ENCODE assay signal across 12 cellular contexts in the genomic region with DNA sequence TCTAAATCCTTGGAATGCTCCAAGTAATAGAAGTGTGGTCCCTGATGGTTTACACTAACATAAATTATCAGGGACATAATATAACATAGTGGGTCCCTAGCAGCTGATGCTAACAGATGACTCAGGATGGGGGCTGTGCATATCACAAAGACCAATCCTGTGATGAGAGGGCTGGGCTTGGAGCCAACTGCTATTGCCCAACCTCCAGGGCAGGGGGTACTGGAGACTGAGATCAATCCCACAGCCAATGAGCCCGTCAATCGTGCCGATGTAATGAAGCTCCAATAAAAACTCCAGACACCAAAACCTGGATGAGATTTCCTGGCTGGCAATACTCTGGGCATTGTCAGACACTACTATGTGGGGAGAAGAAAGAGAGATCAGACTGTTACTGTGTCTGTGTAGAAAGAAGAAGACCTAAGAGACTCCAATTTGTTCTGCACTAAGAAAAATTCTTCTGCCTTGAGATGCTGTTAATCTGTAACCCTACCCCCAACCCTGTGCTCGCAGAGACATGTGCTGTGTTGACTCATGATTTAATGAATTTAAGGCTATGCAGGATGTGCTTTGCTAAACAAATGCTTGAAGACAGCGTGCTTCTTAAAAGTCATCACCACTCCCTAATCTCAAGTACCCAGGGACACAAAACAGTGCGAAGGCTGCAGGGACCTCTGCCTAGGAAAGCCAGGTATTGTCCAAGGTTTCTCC. TPM values are rescaled to one million over a fixed set of nuclear protein-coding genes. Genes with fewer than 3 reads are reported as not detected.
A peak's percentile ranks its signal among the peaks of the same experiment; 100 is the strongest.
DNase-seq lines count a peak whose midpoint lies in the region; ATAC-seq and TF ChIP-seq lines count a peak whose summit lies in the region.
"Had no signal": no experiment of that assay in that cellular context is flagged by ENCODE, and none has a peak within 500 bp of the region (broad histone marks: within the 10 kb centered on the region; RNA-seq: fewer than 3 reads in every experiment).

No MANE protein-coding gene starts in this region.

- intact Hi-C loops in prostate gland (cut with DNase I) = no loop called here

- H3K4me2 ChIP-seq in OCI-LY3 (ENCODE audit: low read length) = peak overlapping the region; percentile 32; the same call in 1 of the 2 replicates

- H3K9ac ChIP-seq in OCI-LY3 (ENCODE audit: low read length) = no peak overlapping the region

- no peak overlapping the region for H3K4me3 ChIP-seq in OCI-LY3 (ENCODE audit: low read length)
- H3K4me3 ChIP-seq in prostate gland = no peak overlapping the region

- no peak for ATAC-seq in HG02970 (IDR thresholded peaks at IDR 0.05; ENCODE audit: low FRiP score, unreplicated experiment)
- ATAC-seq: activated naive CD8-positive, alpha-beta T cell treated with anti-CD3 and anti-CD28 coated beads, Interleukin-2, amount 50 U/mL, for 24 hours had no signal

- peaks cover 15% of the 10 kb centered on the region for H3K36me3 ChIP-seq in OCI-LY3 (replicated peaks; ENCODE audit: low read depth, low read length)
- no peaks in the 10 kb centered on the region for H3K36me3 ChIP-seq in prostate gland

- no peaks in the 10 kb centered on the region for H4K20me1 ChIP-seq in OCI-LY3 (ENCODE audit: insufficient read depth, low read length)

- H3K4me1 ChIP-seq in OCI-LY3 (ENCODE audit: low read length) (peaks cover 18% of the 10 kb centered on the region), prostate gland (replicated peaks) (peaks cover 36% of the 10 kb centered on the region)

- H2AFZ ChIP-seq in OCI-LY3 (ENCODE audit: low read depth, low read length) = no peak overlapping the region

- TF ChIP-seq CTCF in OCI-LY3 (IDR thresholded peaks at IDR 0.05; ENCODE audit: low read depth, low read length) = no peak
- TF ChIP-seq CTCF in prostate gland (IDR thresholded peaks at IDR 0.05) = no peak

- H3K27ac ChIP-seq in OCI-LY3 (ENCODE audit: low read length) (0 out of 2 replicates have a peak overlapping the region, but pooled peaks have one; percentile 10), epithelial cell of prostate (peak overlapping the region; percentile 55), prostate gland (peak overlapping the region; percentile 89 to 94)

- H3K9me3 ChIP-seq in OCI-LY3 (ENCODE audit: insufficient read depth, low read length) = no peaks in the 10 kb centered on the region
- no peaks in the 10 kb centered on the region for H3K9me3 ChIP-seq in prostate gland

- H3K79me2 ChIP-seq in OCI-LY3 (ENCODE audit: low read length) = no peaks in the 10 kb centered on the region

- WGBS in prostate gland = 45% methylated on average over 6 of the region's 6 CpGs

- H3K27me3 ChIP-seq in OCI-LY3 (ENCODE audit: low read depth, low read length) (no peaks in the 10 kb centered on the region), prostate gland (replicated peaks; ENCODE audit: insufficient read depth) (no peaks in the 10 kb centered on the region)

- DNase-seq in EL (peak; percentile 96), epithelial cell of prostate (ENCODE audit: low read depth, low spot score) (no peak), prostate gland (ENCODE audit: low spot score) (peak; percentile 61), globus pallidus (ENCODE audit: low spot score) (no peak), SIG-M5 (lab: John Stamatoyannopoulos, UW) (no peak)
- no peak for DNase-seq in stimulated activated CD4-positive, alpha-beta T cell treated with anti-CD3 and anti-CD28 coated beads, Interleukin-4, amount 100 ng/mL, for 24 hours
- DNase-seq: activated B cell treated with CpG ODN at 0.5 μM for 24 hours; activated naive CD8-positive, alpha-beta T cell treated with anti-CD3 and anti-CD28 coated beads, Interleukin-2, amount 50 U/mL, for 24 hours; immature natural killer cell; NCI-H187 treated with DMSO at 0.1 percent for 48 hours had no signal

- TF ChIP-seq POLR2A in prostate gland (IDR thresholded peaks at IDR 0.05) = no peak

RNA-seq across cellular contexts. Expression of a gene that starts 33.4 kb away (rescaled TPM):
- 10 to 100 TPM; 33.3 to 48.4 TPM for total RNA-seq in prostate gland

Comparison
In these comparisons a context has a peak if more than half of its experiments do, and no peak if none do; other contexts are left out.
1. DNase-seq: peak in EL (single experiment) and prostate gland (single experiment); none in epithelial cell of prostate (single experiment), stimulated activated CD4-positive, alpha-beta T cell treated with anti-CD3 and anti-CD28 coated beads, Interleukin-4, amount 100 ng/mL, for 24 hours (single experiment), globus pallidus (single experiment) and SIG-M5 (single experiment).
2. H3K27ac ChIP-seq: peak in every context shown above with its lines; median percentile 92 in prostate gland; 55 in epithelial cell of prostate; 10 in OCI-LY3.